Comparison of ENCODE assay signal across 9 cellular contexts in genomic region chr20:956330-956951, GRCh38. TPM values are rescaled to one million over a fixed set of nuclear protein-coding genes. Genes with fewer than 3 reads are reported as not detected.
DNase-seq lines count a peak whose midpoint lies in the region; TF ChIP-seq lines count a peak whose summit lies in the region.
"Had no signal": no experiment of that assay in that cellular context is flagged by ENCODE, and none has a peak within 500 bp of the region (broad histone marks: within the 10 kb centered on the region; RNA-seq: fewer than 3 reads in every experiment).

No MANE protein-coding gene starts in this region.

- no peak overlapping the region for H2AFZ ChIP-seq in trophoblast cell (ENCODE audit: insufficient read depth, low read length, poor library complexity)

- no peak overlapping the region for H4K8ac ChIP-seq in trophoblast cell (ENCODE audit: low read depth, low read length)

- no peak overlapping the region for H4K12ac ChIP-seq in trophoblast cell (ENCODE audit: low read depth, low read length)

- no peaks in the 10 kb centered on the region for H3K36me3 Mint-ChIP-seq in type B pancreatic cell

- peak; percentile 99 for TF ChIP-seq CTCF in type B pancreatic cell (conservative IDR thresholded peaks at IDR 0.05)

- WGBS in trophoblast cell (ENCODE audit: extremely low coverage, insufficient coverage, insufficient read length), result no CpG with 5 or more reads among the region's 13 CpGs

- H3K79me1 ChIP-seq in trophoblast cell (ENCODE audit: low read length), result no peaks in the 10 kb centered on the region

- peak; percentile 47 to 79 (median 52) for DNase-seq in NCI-H1417 (lab: John Stamatoyannopoulos, UW)
- DNase-seq in NCI-H1417 treated with DMSO at 0.1 percent for 48 hours (lab: John Stamatoyannopoulos, UW), result no peak
- DNase-seq in KBM-7, result peak; percentile 80
- peak; percentile 59 to 64 for DNase-seq in SJSA1 (ENCODE audit: low read depth in 1 of 2, low spot score in 2 of 2)
- peak; percentile 21 to 75 (median 64) for DNase-seq in activated naive CD4-positive, alpha-beta T cell (lab: John Stamatoyannopoulos, UW)
- peak; percentile 75 for DNase-seq in glomerular visceral epithelial cell (ENCODE audit: extremely low spot score)
- DNase-seq in trophoblast cell, result peak; percentile 63 to 82
- peak; percentile 83 for DNase-seq in type B pancreatic cell (ENCODE audit: extremely low spot score, unreplicated experiment)

- H3K18ac ChIP-seq in trophoblast cell (ENCODE audit: low read length), result no peak overlapping the region

- in situ Hi-C loops in KBM-7 (cut with MboI; ENCODE audit: low pct_unique_long_range_greater_than_20kb, low sequenced_read_pairs), result loop anchor here (10.0 kb wide), 1 partner anchor 142 kb away; no protein-coding TSS in a partner anchor

- no peak overlapping the region for H2BK12ac ChIP-seq in trophoblast cell (ENCODE audit: low read length)

- H3K4me1 ChIP-seq in SJSA1 (replicated peaks) (no peaks in the 10 kb centered on the region), trophoblast cell (ENCODE audit: control insufficient read depth in 1 of 2, insufficient read depth in 2 of 2, low read length in 2 of 2) (peaks cover 3 to 6% of the 10 kb centered on the region in 2 experiments)

- H3K79me2 ChIP-seq in trophoblast cell (ENCODE audit: control insufficient read depth, insufficient read depth, low read length, poor library complexity), result no peaks in the 10 kb centered on the region

- no peak overlapping the region for H2AK5ac ChIP-seq in trophoblast cell (ENCODE audit: low read length)

- no peak overlapping the region for H3K4me2 ChIP-seq in trophoblast cell (ENCODE audit: low read length)
- H3K4me2 ChIP-seq: BLaER1 had no signal

- no peak overlapping the region for H3K27ac Mint-ChIP-seq in type B pancreatic cell

- no peak overlapping the region for H3K4ac ChIP-seq in trophoblast cell (ENCODE audit: low read depth, low read length)

- 0 out of 2 replicates have a peak, but pooled peaks cover 4% of the 10 kb centered on the region for H3K27me3 ChIP-seq in SJSA1 (replicated peaks)
- no peaks in the 10 kb centered on the region for H3K27me3 ChIP-seq in trophoblast cell (ENCODE audit: insufficient read depth, low read length)
- H3K27me3 ChIP-seq: BLaER1 had no signal

- no peaks in the 10 kb centered on the region for H3K36me3 ChIP-seq in SJSA1
- no peaks in the 10 kb centered on the region for H3K36me3 ChIP-seq in trophoblast cell (ENCODE audit: control insufficient read depth in 1 of 2, insufficient read depth in 2 of 2, low read length in 2 of 2)
- H3K36me3 ChIP-seq: BLaER1 had no signal

- no peak overlapping the region for H2BK120ac ChIP-seq in trophoblast cell (ENCODE audit: insufficient read depth, low read length, poor library complexity)

- H3K9me3 Mint-ChIP-seq in type B pancreatic cell, result no peaks in the 10 kb centered on the region

- H4K91ac ChIP-seq in trophoblast cell (ENCODE audit: low read depth, low read length), result no peak overlapping the region

- no peaks in the 10 kb centered on the region for H3K4me1 Mint-ChIP-seq in type B pancreatic cell (ENCODE audit: unreplicated experiment)

- H2BK5ac ChIP-seq in trophoblast cell (ENCODE audit: low read depth, low read length, poor library complexity), result no peak overlapping the region

- H3K9ac ChIP-seq in trophoblast cell (ENCODE audit: low read length), result no peak overlapping the region
- H3K9ac ChIP-seq: BLaER1 had no signal

- peaks cover 32% of the 10 kb centered on the region for H3K27me3 Mint-ChIP-seq in type B pancreatic cell

- H3K4me3 ChIP-seq in SJSA1, result no peak overlapping the region
- no peak overlapping the region for H3K4me3 ChIP-seq in trophoblast cell (ENCODE audit: low read depth, low read length)
- H3K4me3 ChIP-seq: BLaER1 had no signal

- H3K23ac ChIP-seq in trophoblast cell (ENCODE audit: low read length), result no peak overlapping the region

- no peaks in the 10 kb centered on the region for H3K9me3 ChIP-seq in SJSA1 (replicated peaks)
- H3K9me3 ChIP-seq in trophoblast cell (ENCODE audit: insufficient read depth, low read depth, low read length), result no peaks in the 10 kb centered on the region
- H3K9me3 ChIP-seq: BLaER1 had no signal

- H3K27ac ChIP-seq in SJSA1 (no peak overlapping the region), trophoblast cell (ENCODE audit: low read depth, low read length) (no peak overlapping the region)
- H3K27ac ChIP-seq: BLaER1 had no signal

- H3K4me3 Mint-ChIP-seq in type B pancreatic cell, result no peak overlapping the region

- no peak overlapping the region for H3K14ac ChIP-seq in trophoblast cell (ENCODE audit: low read length)

RNA-seq across cellular contexts. Expression of gene ANGPT4, which starts 40.3 kb away (rescaled TPM):
- total RNA-seq in SJSA1 (2014; rRNA removed; shearing (Covaris generic)), result not detected in 2 replicates
- 38.6 and 42.6 TPM in 2 replicates for polyA plus RNA-seq in trophoblast cell (2013)
- 0.07 TPM in 1 of 2 replicates, not detected in the other for total RNA-seq in type B pancreatic cell (ENCODE audit: low replicate concordance)

RNA-seq across cellular contexts. Expression of gene RSPO4, which starts 45.7 kb away (rescaled TPM):
- total RNA-seq in SJSA1 (2014; rRNA removed; shearing (Covaris generic)), result not detected in 2 replicates
- polyA plus RNA-seq in trophoblast cell (2013), result 0.28 and 0.37 TPM in 2 replicates
- total RNA-seq in type B pancreatic cell (ENCODE audit: low replicate concordance), result 0.19 and 2.4 TPM in 2 replicates
